ENCODE assay signal across 20 cellular contexts in genomic region chr6:78253618-78254017, GRCh38.
DNase-seq lines count a peak whose midpoint lies in the region; ATAC-seq and TF ChIP-seq lines count a peak whose summit lies in the region.
"Had no signal": no experiment of that assay in that cellular context is flagged by ENCODE, and none has a peak within 500 bp of the region (broad histone marks: within the 10 kb centered on the region; RNA-seq: fewer than 3 reads in every experiment).

No MANE protein-coding gene starts in this region.

- no peaks in the 10 kb centered on the region for H3K36me3 ChIP-seq in vagina
- H3K36me3 ChIP-seq: BLaER1 had no signal

- peaks cover 2% of the 10 kb centered on the region for H3K9me3 Mint-ChIP-seq in chondrocyte (ENCODE audit: low read depth)

- TF ChIP-seq CTCF in GM13977 (IDR thresholded peaks at IDR 0.05; ENCODE audit: extremely low read depth, insufficient read depth, missing control alignments), result no peak
- no peak for TF ChIP-seq CTCF in chondrocyte (IDR thresholded peaks at IDR 0.05)
- TF ChIP-seq CTCF in vagina (IDR thresholded peaks at IDR 0.05), result no peak

- H3K27ac Mint-ChIP-seq in chondrocyte (ENCODE audit: unreplicated experiment), result no peak overlapping the region
- H3K27ac Mint-ChIP-seq: CD8-positive, alpha-beta T cell; T-helper 17 cell had no signal

- ATAC-seq in GM18868 (IDR thresholded peaks at IDR 0.05; ENCODE audit: unreplicated experiment) (peak; percentile 83), HG02870 (IDR thresholded peaks at IDR 0.05; ENCODE audit: unreplicated experiment) (peak; percentile 48), HG03520 (IDR thresholded peaks at IDR 0.05; ENCODE audit: unreplicated experiment) (peak; percentile 72), Right ventricle myocardium inferior (no peak)
- ATAC-seq: CD8-positive, alpha-beta T cell; T-helper 17 cell had no signal

- H3K4me3 Mint-ChIP-seq in chondrocyte (ENCODE audit: unreplicated experiment), result no peak overlapping the region
- H3K4me3 Mint-ChIP-seq: CD8-positive, alpha-beta T cell; T-helper 17 cell had no signal

- no peaks in the 10 kb centered on the region for H3K27me3 ChIP-seq in vagina
- H3K27me3 ChIP-seq: BLaER1 had no signal

- peak; percentile 1 for DNase-seq in GM13977 (ENCODE audit: low spot score)
- no peak for DNase-seq in stimulated activated CD8-positive, alpha-beta memory T cell treated with anti-CD3 and anti-CD28 coated beads, Interleukin-4, amount 100 ng/mL, for 48 hours
- no peak for DNase-seq in chondrocyte (ENCODE audit: low spot score)
- DNase-seq in vagina (ENCODE audit: extremely low spot score in 2 of 2), result no peak
- no peak for DNase-seq in Right ventricle myocardium inferior (ENCODE audit: missing footprints)
- DNase-seq: CD8-positive, alpha-beta T cell; H7; MV-4-11; NCI-H1436; NCI-H2029; NCI-H2171; NCI-H446; NK-92 treated with Interleukin-12 subunit alpha and Interleukin-12 subunit beta, amount 100 ng/mL, for 24 hours; OCI-M1; RPMI8226; T-helper 17 cell had no signal

- H3K36me3 Mint-ChIP-seq in chondrocyte (ENCODE audit: low read depth), result no peaks in the 10 kb centered on the region
- H3K36me3 Mint-ChIP-seq: CD8-positive, alpha-beta T cell had no signal

- H3K27me3 Mint-ChIP-seq in chondrocyte (ENCODE audit: low read depth), result no peaks in the 10 kb centered on the region
- H3K27me3 Mint-ChIP-seq: T-helper 17 cell had no signal

- H3K4me1 ChIP-seq in vagina, result no peaks in the 10 kb centered on the region
- H3K4me1 ChIP-seq: BLaER1 had no signal

- no peaks in the 10 kb centered on the region for H3K9me3 ChIP-seq in vagina
- H3K9me3 ChIP-seq: BLaER1 had no signal

- H3K4me3 ChIP-seq in vagina, result no peak overlapping the region
- H3K4me3 ChIP-seq: BLaER1 had no signal

- no peak overlapping the region for H3K27ac ChIP-seq in vagina
- H3K27ac ChIP-seq: BLaER1 had no signal

- peaks cover 3% of the 10 kb centered on the region for H3K4me1 Mint-ChIP-seq in chondrocyte (ENCODE audit: low read depth)
- H3K4me1 Mint-ChIP-seq: T-helper 17 cell had no signal

- intact Hi-C loops in vagina (cut with DNase I) (loop anchor here (5.0 kb wide), 1 partner anchor 74 kb away; no protein-coding TSS in a partner anchor), Right ventricle myocardium inferior (cut with DNase I) (no loop called here)

- TF ChIP-seq POLR2A in vagina (IDR thresholded peaks at IDR 0.05), result no peak

- in situ Hi-C loops in GM13977 (cut with MboI; ENCODE audit: low pct_unique_long_range_greater_than_20kb, low sequenced_read_pairs, unreplicated experiment), result loop anchor here (10.0 kb wide), 1 partner anchor 81 kb away; no protein-coding TSS in a partner anchor
